Comparison of ENCODE assay signal across 1 cellular context in genomic region chr20:13220194-13220856, GRCh38.
TF ChIP-seq lines count a peak whose summit lies in the region.

No MANE protein-coding gene starts in this region.

TF ChIP-seq in HepG2, 621 proteins besides CTCF, POLR2A, EP300 and RAD21 (continued from another document and continues in another):
- TF ChIP-seq ZBED4 (CRISPR knock-in tag; IDR thresholded peaks at IDR 0.05; ENCODE audit: borderline replicate concordance) (no peak), SMAD9 (CRISPR knock-in tag; IDR thresholded peaks at IDR 0.05) (0 out of 2 replicates have a peak, but pooled peaks have one; percentile 70), RELA (CRISPR knock-in tag; IDR thresholded peaks at IDR 0.05) (no peak), ZNF296 (CRISPR knock-in tag; conservative IDR thresholded peaks at IDR 0.05) (no peak), HOXA3 (CRISPR knock-in tag; IDR thresholded peaks at IDR 0.05) (peak; percentile 76; the same call in 1 of the 2 replicates), MXD4 (CRISPR knock-in tag; IDR thresholded peaks at IDR 0.05) (peak; percentile 55), NFAT5 (CRISPR knock-in tag; IDR thresholded peaks at IDR 0.05) (peak; percentile 97), ZUFSP (CRISPR knock-in tag; IDR thresholded peaks at IDR 0.05; ENCODE audit: borderline replicate concordance) (no peak), REL (CRISPR knock-in tag; conservative IDR thresholded peaks at IDR 0.05) (no peak), SRF (IDR thresholded peaks at IDR 0.05; ENCODE audit: low read depth, low read length) (no peak), MATR3 (CRISPR knock-in tag; IDR thresholded peaks at IDR 0.05) (no peak; the same call in 1 of the 2 replicates), NFKB2 (CRISPR knock-in tag; IDR thresholded peaks at IDR 0.05; ENCODE audit: borderline replicate concordance) (peak; percentile 90), ELF1 (CRISPR knock-in tag; IDR thresholded peaks at IDR 0.05) (0 out of 2 replicates have a peak, but pooled peaks have one; percentile 5), ZBTB44 (CRISPR knock-in tag; IDR thresholded peaks at IDR 0.05) (peak; percentile 56; the same call in 1 of the 2 replicates), STAG1 (CRISPR knock-in tag; IDR thresholded peaks at IDR 0.05) (no peak), CEBPG (CRISPR knock-in tag; IDR thresholded peaks at IDR 0.05) (no peak), IKZF1 (IDR thresholded peaks at IDR 0.05) (no peak), NCOA5 (CRISPR knock-in tag; IDR thresholded peaks at IDR 0.05) (no peak), NONO (IDR thresholded peaks at IDR 0.05) (no peak), NONO (CRISPR knock-in tag; conservative IDR thresholded peaks at IDR 0.05) (0 out of 2 replicates have a peak, but pooled peaks have one; percentile 16), ZNF674 (CRISPR knock-in tag; IDR thresholded peaks at IDR 0.05; ENCODE audit: low read depth) (no peak), ZNF670 (CRISPR knock-in tag; IDR thresholded peaks at IDR 0.05; ENCODE audit: borderline replicate concordance) (peak; percentile 79; the same call in 1 of the 2 replicates), ZNF850 (CRISPR knock-in tag; conservative IDR thresholded peaks at IDR 0.05) (no peak), MED13 (CRISPR knock-in tag; IDR thresholded peaks at IDR 0.05) (peak; percentile 91), PHF8 (CRISPR knock-in tag; IDR thresholded peaks at IDR 0.05) (no peak), TFAP4 (IDR thresholded peaks at IDR 0.05; ENCODE audit: borderline replicate concordance, low read depth) (no peak), ZMYM4 (CRISPR knock-in tag; IDR thresholded peaks at IDR 0.05) (peak; percentile 16; the same call in 1 of the 2 replicates), POLR2AphosphoS2 (IDR thresholded peaks at IDR 0.05; ENCODE audit: low read depth, low read length) (no peak), ATF4 (CRISPR knock-in tag; IDR thresholded peaks at IDR 0.05) (peak in 1 of 2 experiments; percentile 8; a peak in 1 of 4 replicates), ZNF432 (CRISPR knock-in tag; IDR thresholded peaks at IDR 0.05; ENCODE audit: borderline replicate concordance) (peak; percentile 29; the same call in 1 of the 2 replicates)
- TF ChIP-seq, protein P1, sequence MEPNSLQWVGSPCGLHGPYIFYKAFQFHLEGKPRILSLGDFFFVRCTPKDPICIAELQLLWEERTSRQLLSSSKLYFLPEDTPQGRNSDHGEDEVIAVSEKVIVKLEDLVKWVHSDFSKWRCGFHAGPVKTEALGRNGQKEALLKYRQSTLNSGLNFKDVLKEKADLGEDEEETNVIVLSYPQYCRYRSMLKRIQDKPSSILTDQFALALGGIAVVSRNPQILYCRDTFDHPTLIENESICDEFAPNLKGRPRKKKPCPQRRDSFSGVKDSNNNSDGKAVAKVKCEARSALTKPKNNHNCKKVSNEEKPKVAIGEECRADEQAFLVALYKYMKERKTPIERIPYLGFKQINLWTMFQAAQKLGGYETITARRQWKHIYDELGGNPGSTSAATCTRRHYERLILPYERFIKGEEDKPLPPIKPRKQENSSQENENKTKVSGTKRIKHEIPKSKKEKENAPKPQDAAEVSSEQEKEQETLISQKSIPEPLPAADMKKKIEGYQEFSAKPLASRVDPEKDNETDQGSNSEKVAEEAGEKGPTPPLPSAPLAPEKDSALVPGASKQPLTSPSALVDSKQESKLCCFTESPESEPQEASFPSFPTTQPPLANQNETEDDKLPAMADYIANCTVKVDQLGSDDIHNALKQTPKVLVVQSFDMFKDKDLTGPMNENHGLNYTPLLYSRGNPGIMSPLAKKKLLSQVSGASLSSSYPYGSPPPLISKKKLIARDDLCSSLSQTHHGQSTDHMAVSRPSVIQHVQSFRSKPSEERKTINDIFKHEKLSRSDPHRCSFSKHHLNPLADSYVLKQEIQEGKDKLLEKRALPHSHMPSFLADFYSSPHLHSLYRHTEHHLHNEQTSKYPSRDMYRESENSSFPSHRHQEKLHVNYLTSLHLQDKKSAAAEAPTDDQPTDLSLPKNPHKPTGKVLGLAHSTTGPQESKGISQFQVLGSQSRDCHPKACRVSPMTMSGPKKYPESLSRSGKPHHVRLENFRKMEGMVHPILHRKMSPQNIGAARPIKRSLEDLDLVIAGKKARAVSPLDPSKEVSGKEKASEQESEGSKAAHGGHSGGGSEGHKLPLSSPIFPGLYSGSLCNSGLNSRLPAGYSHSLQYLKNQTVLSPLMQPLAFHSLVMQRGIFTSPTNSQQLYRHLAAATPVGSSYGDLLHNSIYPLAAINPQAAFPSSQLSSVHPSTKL (CRISPR knock-in tag; IDR thresholded peaks at IDR 0.05): no peak; the same call in 1 of the 2 replicates
- TF ChIP-seq, protein P2, sequence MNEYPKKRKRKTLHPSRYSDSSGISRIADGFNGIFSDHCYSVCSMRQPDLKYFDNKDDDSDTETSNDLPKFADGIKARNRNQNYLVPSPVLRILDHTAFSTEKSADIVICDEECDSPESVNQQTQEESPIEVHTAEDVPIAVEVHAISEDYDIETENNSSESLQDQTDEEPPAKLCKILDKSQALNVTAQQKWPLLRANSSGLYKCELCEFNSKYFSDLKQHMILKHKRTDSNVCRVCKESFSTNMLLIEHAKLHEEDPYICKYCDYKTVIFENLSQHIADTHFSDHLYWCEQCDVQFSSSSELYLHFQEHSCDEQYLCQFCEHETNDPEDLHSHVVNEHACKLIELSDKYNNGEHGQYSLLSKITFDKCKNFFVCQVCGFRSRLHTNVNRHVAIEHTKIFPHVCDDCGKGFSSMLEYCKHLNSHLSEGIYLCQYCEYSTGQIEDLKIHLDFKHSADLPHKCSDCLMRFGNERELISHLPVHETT (CRISPR knock-in tag; conservative IDR thresholded peaks at IDR 0.05): peak; percentile 21; the same call in 1 of the 2 replicates
- TF ChIP-seq, protein P3, sequence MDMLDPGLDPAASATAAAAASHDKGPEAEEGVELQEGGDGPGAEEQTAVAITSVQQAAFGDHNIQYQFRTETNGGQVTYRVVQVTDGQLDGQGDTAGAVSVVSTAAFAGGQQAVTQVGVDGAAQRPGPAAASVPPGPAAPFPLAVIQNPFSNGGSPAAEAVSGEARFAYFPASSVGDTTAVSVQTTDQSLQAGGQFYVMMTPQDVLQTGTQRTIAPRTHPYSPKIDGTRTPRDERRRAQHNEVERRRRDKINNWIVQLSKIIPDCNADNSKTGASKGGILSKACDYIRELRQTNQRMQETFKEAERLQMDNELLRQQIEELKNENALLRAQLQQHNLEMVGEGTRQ (IDR thresholded peaks at IDR 0.05; ENCODE audit: low read depth, low read length): no peak
- TF ChIP-seq, protein P3 (CRISPR knock-in tag; IDR thresholded peaks at IDR 0.05; ENCODE audit: borderline replicate concordance): peak; percentile 36; the same call in 1 of the 2 replicates
